1 cellular context compared by ENCODE assay signal in the genomic region with DNA sequence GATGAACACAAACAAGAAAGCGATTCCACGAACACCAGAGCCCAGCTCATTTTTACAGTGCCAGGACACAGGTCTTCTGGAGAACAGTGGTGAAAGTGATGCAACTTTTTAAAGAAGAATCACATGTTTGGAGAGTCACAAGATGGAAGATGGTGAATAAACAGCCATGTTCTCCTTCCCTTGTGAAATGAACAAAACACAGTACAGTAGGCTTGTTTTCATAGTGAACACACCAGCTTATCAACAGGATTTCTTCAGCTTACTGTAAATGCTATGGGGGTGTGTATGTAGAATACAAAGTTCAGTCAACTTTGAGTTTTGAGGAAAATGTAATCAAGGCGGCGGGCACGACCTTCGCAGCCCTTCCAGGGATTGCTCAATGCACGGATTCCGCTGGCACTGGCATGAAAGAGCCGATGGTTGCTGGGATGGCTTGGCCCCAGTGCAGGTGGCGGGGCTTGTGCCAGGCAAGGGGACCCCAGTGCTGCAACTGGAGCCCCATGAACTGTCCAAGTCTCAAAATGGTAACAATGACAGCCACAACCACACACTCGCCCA.
TF ChIP-seq lines count a peak whose summit lies in the region.

No MANE protein-coding gene starts in this region.

TF ChIP-seq in HepG2, 621 proteins besides CTCF, POLR2A, EP300 and RAD21 (continued from another document and continues in another):
- peak; percentile 78 for TF ChIP-seq ZSCAN21 (CRISPR knock-in tag; IDR thresholded peaks at IDR 0.05; ENCODE audit: borderline replicate concordance)
- peak; percentile 51; the same call in 1 of the 2 replicates for TF ChIP-seq HOXA5 (CRISPR knock-in tag; IDR thresholded peaks at IDR 0.05)
- peak; percentile 76 for TF ChIP-seq KAT8 (CRISPR knock-in tag; IDR thresholded peaks at IDR 0.05)
- TF ChIP-seq JUN (CRISPR knock-in tag; IDR thresholded peaks at IDR 0.05) = 0 out of 2 replicates have a peak, but pooled peaks have one; percentile 50
- TF ChIP-seq PHF21A (CRISPR knock-in tag; IDR thresholded peaks at IDR 0.05) = peak; percentile 74
- TF ChIP-seq, protein P1, sequence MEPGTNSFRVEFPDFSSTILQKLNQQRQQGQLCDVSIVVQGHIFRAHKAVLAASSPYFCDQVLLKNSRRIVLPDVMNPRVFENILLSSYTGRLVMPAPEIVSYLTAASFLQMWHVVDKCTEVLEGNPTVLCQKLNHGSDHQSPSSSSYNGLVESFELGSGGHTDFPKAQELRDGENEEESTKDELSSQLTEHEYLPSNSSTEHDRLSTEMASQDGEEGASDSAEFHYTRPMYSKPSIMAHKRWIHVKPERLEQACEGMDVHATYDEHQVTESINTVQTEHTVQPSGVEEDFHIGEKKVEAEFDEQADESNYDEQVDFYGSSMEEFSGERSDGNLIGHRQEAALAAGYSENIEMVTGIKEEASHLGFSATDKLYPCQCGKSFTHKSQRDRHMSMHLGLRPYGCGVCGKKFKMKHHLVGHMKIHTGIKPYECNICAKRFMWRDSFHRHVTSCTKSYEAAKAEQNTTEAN (CRISPR knock-in tag; conservative IDR thresholded peaks at IDR 0.05) = peak; percentile 71; the same call in 1 of the 2 replicates
- no peak for TF ChIP-seq GTF2F1 (IDR thresholded peaks at IDR 0.05; ENCODE audit: low read length)
- TF ChIP-seq MIER2 (CRISPR knock-in tag; IDR thresholded peaks at IDR 0.05) = peak; percentile 60; the same call in 1 of the 2 replicates
- TF ChIP-seq ZNF430 (CRISPR knock-in tag; IDR thresholded peaks at IDR 0.05) = peak; percentile 79; the same call in 1 of the 2 replicates
- TF ChIP-seq, protein P2, sequence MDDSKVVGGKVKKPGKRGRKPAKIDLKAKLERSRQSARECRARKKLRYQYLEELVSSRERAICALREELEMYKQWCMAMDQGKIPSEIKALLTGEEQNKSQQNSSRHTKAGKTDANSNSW (CRISPR knock-in tag; IDR thresholded peaks at IDR 0.05; ENCODE audit: borderline replicate concordance) = no peak
- 0 out of 2 replicates have a peak, but pooled peaks have one; percentile 37 for TF ChIP-seq PAWR (CRISPR knock-in tag; IDR thresholded peaks at IDR 0.05; ENCODE audit: borderline replicate concordance)
- peak in 1 of 2 experiments; percentile 60; a peak in 2 of 4 replicates for TF ChIP-seq KLF16 (CRISPR knock-in tag; IDR thresholded peaks at IDR 0.05)
- TF ChIP-seq TBX3 (IDR thresholded peaks at IDR 0.05; ENCODE audit: borderline replicate concordance) = peak; percentile 55; the same call in 1 of the 2 replicates
- peak; percentile 81 for TF ChIP-seq ZNF609 (CRISPR knock-in tag; IDR thresholded peaks at IDR 0.05; ENCODE audit: borderline replicate concordance)
- no peak for TF ChIP-seq FOXA1 (IDR thresholded peaks at IDR 0.05)
- peak; percentile 94 for TF ChIP-seq FOXA1 (CRISPR knock-in tag; IDR thresholded peaks at IDR 0.05)
- TF ChIP-seq FOXO4 (CRISPR knock-in tag; conservative IDR thresholded peaks at IDR 0.05) = no peak
- TF ChIP-seq TCF7 (IDR thresholded peaks at IDR 0.05; ENCODE audit: low read depth) = peak; percentile 91
- no peak for TF ChIP-seq ZEB1 (IDR thresholded peaks at IDR 0.05; ENCODE audit: insufficient replicate concordance, low read depth)
- no peak for TF ChIP-seq TMF1 (CRISPR knock-in tag; IDR thresholded peaks at IDR 0.05; ENCODE audit: low read depth)
- no peak for TF ChIP-seq MXD1 (CRISPR knock-in tag; IDR thresholded peaks at IDR 0.05)
- TF ChIP-seq FOXC1 (CRISPR knock-in tag; IDR thresholded peaks at IDR 0.05; ENCODE audit: borderline replicate concordance) = peak; percentile 43; the same call in 1 of the 2 replicates
- peak; percentile 32 for TF ChIP-seq HNRNPLL (IDR thresholded peaks at IDR 0.05; ENCODE audit: low read depth, low read length, poor library complexity, severe bottlenecking)
- TF ChIP-seq, protein P3, sequence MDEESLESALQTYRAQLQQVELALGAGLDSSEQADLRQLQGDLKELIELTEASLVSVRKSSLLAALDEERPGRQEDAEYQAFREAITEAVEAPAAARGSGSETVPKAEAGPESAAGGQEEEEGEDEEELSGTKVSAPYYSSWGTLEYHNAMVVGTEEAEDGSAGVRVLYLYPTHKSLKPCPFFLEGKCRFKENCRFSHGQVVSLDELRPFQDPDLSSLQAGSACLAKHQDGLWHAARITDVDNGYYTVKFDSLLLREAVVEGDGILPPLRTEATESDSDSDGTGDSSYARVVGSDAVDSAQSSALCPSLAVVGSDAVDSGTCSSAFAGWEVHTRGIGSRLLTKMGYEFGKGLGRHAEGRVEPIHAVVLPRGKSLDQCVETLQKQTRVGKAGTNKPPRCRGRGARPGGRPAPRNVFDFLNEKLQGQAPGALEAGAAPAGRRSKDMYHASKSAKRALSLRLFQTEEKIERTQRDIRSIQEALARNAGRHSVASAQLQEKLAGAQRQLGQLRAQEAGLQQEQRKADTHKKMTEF (CRISPR knock-in tag; IDR thresholded peaks at IDR 0.05) = peak; percentile 81
- TF ChIP-seq NR2F6 (IDR thresholded peaks at IDR 0.05) = peak; percentile 85
- peak; percentile 92 for TF ChIP-seq NR2F6 (CRISPR knock-in tag; IDR thresholded peaks at IDR 0.05)
- peak; percentile 87 for TF ChIP-seq ISL2 (CRISPR knock-in tag; IDR thresholded peaks at IDR 0.05)
- TF ChIP-seq, protein P4, sequence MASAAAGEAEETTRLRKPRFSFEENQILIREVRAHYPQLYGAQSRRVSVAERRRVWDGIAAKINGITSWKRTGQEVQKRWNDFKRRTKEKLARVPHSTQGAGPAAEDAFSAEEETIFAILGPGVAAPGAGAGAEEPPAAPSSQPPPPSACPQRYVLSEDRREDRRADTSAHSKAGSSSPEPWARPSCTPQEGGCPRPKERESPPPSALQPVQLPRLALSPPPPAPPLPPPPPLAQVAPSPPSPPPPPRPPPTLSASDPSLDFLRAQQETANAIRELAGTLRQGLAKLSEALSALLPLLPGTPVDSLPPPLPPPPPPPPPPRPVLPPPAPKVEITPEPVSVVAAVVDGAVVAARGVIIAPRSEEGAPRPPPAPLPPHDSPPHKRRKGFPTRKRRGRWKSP (CRISPR knock-in tag; IDR thresholded peaks at IDR 0.05) = peak; percentile 72; the same call in 1 of the 2 replicates
- peak; percentile 93 for TF ChIP-seq SOX5 (CRISPR knock-in tag; IDR thresholded peaks at IDR 0.05; ENCODE audit: borderline replicate concordance)
- TF ChIP-seq THAP11 (CRISPR knock-in tag; IDR thresholded peaks at IDR 0.05) = peak; percentile 75
- no peak for TF ChIP-seq SOX6 (IDR thresholded peaks at IDR 0.05)
- TF ChIP-seq SOX6 (CRISPR knock-in tag; IDR thresholded peaks at IDR 0.05) = peak; percentile 91
- peak; percentile 70; the same call in 1 of the 2 replicates for TF ChIP-seq TGIF2 (CRISPR knock-in tag; IDR thresholded peaks at IDR 0.05)
- peak; percentile 83 for TF ChIP-seq MEF2D (CRISPR knock-in tag; IDR thresholded peaks at IDR 0.05)
- TF ChIP-seq CEBPB (IDR thresholded peaks at IDR 0.05; ENCODE audit: borderline replicate concordance, low read depth, low read length) = peak; percentile 96
- peak; percentile 58; the same call in 1 of the 2 replicates for TF ChIP-seq ZBTB33 (CRISPR knock-in tag; IDR thresholded peaks at IDR 0.05)
- peak; percentile 61; the same call in 1 of the 2 replicates for TF ChIP-seq HHEX (CRISPR knock-in tag; IDR thresholded peaks at IDR 0.05)
- peak; percentile 97 for TF ChIP-seq HNF4A (CRISPR knock-in tag; IDR thresholded peaks at IDR 0.05)
- TF ChIP-seq HMG20A (CRISPR knock-in tag; IDR thresholded peaks at IDR 0.05; ENCODE audit: borderline replicate concordance) = peak; percentile 91; the same call in 1 of the 2 replicates
- peak; percentile 93 for TF ChIP-seq DPF2 (CRISPR knock-in tag; IDR thresholded peaks at IDR 0.05; ENCODE audit: borderline replicate concordance, low read depth)
- peak; percentile 71; the same call in 1 of the 2 replicates for TF ChIP-seq RCOR2 (CRISPR knock-in tag; IDR thresholded peaks at IDR 0.05)
- TF ChIP-seq, protein P5, sequence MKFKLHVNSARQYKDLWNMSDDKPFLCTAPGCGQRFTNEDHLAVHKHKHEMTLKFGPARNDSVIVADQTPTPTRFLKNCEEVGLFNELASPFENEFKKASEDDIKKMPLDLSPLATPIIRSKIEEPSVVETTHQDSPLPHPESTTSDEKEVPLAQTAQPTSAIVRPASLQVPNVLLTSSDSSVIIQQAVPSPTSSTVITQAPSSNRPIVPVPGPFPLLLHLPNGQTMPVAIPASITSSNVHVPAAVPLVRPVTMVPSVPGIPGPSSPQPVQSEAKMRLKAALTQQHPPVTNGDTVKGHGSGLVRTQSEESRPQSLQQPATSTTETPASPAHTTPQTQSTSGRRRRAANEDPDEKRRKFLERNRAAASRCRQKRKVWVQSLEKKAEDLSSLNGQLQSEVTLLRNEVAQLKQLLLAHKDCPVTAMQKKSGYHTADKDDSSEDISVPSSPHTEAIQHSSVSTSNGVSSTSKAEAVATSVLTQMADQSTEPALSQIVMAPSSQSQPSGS (CRISPR knock-in tag; IDR thresholded peaks at IDR 0.05) = peak; percentile 52; the same call in 1 of the 2 replicates
- TF ChIP-seq, protein P6, sequence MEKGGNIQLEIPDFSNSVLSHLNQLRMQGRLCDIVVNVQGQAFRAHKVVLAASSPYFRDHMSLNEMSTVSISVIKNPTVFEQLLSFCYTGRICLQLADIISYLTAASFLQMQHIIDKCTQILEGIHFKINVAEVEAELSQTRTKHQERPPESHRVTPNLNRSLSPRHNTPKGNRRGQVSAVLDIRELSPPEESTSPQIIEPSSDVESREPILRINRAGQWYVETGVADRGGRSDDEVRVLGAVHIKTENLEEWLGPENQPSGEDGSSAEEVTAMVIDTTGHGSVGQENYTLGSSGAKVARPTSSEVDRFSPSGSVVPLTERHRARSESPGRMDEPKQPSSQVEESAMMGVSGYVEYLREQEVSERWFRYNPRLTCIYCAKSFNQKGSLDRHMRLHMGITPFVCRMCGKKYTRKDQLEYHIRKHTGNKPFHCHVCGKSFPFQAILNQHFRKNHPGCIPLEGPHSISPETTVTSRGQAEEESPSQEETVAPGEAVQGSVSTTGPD (CRISPR knock-in tag; IDR thresholded peaks at IDR 0.05) = peak; percentile 68; the same call in 1 of the 2 replicates
- peak; percentile 71 for TF ChIP-seq ELF3 (CRISPR knock-in tag; IDR thresholded peaks at IDR 0.05)
